Comparison of ENCODE assay signal across 8 cellular contexts in genomic region chr4:123599920-123600394, GRCh38.
DNase-seq lines count a peak whose midpoint lies in the region; ATAC-seq and TF ChIP-seq lines count a peak whose summit lies in the region.

No MANE protein-coding gene starts in this region.

- H3K27ac ChIP-seq in OCI-LY7 (ENCODE audit: low read depth, low read length, poor library complexity, severe bottlenecking) (no peak overlapping the region), left ventricle myocardium inferior (replicated peaks) (peak overlapping the region; percentile 78)

- peak; percentile 100 for ATAC-seq in GM18870 (IDR thresholded peaks at IDR 0.05; ENCODE audit: unreplicated experiment)
- peak; percentile 100 for ATAC-seq in HG03066 (IDR thresholded peaks at IDR 0.05; ENCODE audit: low read depth, unreplicated experiment)

- BruUV-seq in OCI-LY7 (replicated peaks; lab: Mats Ljungman, UMichigan) = no TSS peak

- no peaks in the 10 kb centered on the region for H3K27me3 Mint-ChIP-seq in activated naive CD4-positive, alpha-beta T cell treated with anti-CD3 and anti-CD28 coated beads, Interleukin-2, amount 10 ng/mL, durations not matched to agents 7 days and 5 days

- CTCF ChIA-PET in OCI-LY7 (lab: Charles Lee; ENCODE audit: unreplicated experiment) (no interaction called here), HEK293T (lab: Yijun Ruan, JAX) (no interaction called here)
- CTCF ChIA-PET in activated naive CD4-positive, alpha-beta T cell treated with anti-CD3 and anti-CD28 coated beads, Interleukin-2, amount 10 ng/mL, durations not matched to agents 7 days and 5 days (lab: Charles Lee) = interaction anchor here (1.0 to 1.2 kb wide), 2 partner anchors 17 to 35 kb away, joined by 3 to 5 read pairs; no protein-coding TSS in a partner anchor

- H3K36me3 Mint-ChIP-seq in activated naive CD4-positive, alpha-beta T cell treated with anti-CD3 and anti-CD28 coated beads, Interleukin-2, amount 10 ng/mL, durations not matched to agents 7 days and 5 days = peaks cover 3% of the 10 kb centered on the region

- H3K9me3 ChIP-seq in OCI-LY7 (ENCODE audit: low read length) (no peaks in the 10 kb centered on the region), left ventricle myocardium inferior (replicated peaks) (no peaks in the 10 kb centered on the region)

- H4K20me1 ChIP-seq in OCI-LY7 (ENCODE audit: insufficient read depth, low read length) = no peaks in the 10 kb centered on the region

- H3K79me2 ChIP-seq in OCI-LY7 (ENCODE audit: insufficient read depth, low read depth, low read length) = no peaks in the 10 kb centered on the region

- peaks cover 34% of the 10 kb centered on the region for H3K4me1 Mint-ChIP-seq in activated naive CD4-positive, alpha-beta T cell treated with anti-CD3 and anti-CD28 coated beads, Interleukin-2, amount 10 ng/mL, durations not matched to agents 7 days and 5 days

- H3K4me1 ChIP-seq in OCI-LY7 (ENCODE audit: insufficient read depth, low read length, poor library complexity, severe bottlenecking) (peaks cover 18% of the 10 kb centered on the region), left ventricle myocardium inferior (peaks cover 24% of the 10 kb centered on the region)

- H3K9me3 Mint-ChIP-seq in activated naive CD4-positive, alpha-beta T cell treated with anti-CD3 and anti-CD28 coated beads, Interleukin-2, amount 10 ng/mL, durations not matched to agents 7 days and 5 days = peaks cover 5% of the 10 kb centered on the region

- H3K36me3 ChIP-seq in OCI-LY7 (ENCODE audit: insufficient read depth, low read length) (no peaks in the 10 kb centered on the region), left ventricle myocardium inferior (no peaks in the 10 kb centered on the region)

- TF ChIP-seq CTCF in AG10803 (conservative IDR thresholded peaks at IDR 0.05; ENCODE audit: low read length) = no peak
- TF ChIP-seq CTCF in OCI-LY7 (conservative IDR thresholded peaks at IDR 0.05; ENCODE audit: low read length) = 0 out of 2 replicates have a peak, but pooled peaks have one; percentile 19
- no peak for TF ChIP-seq CTCF in left ventricle myocardium inferior (IDR thresholded peaks at IDR 0.05; ENCODE audit: borderline replicate concordance)

- H2AFZ ChIP-seq in OCI-LY7 (ENCODE audit: low read length) = no peak overlapping the region

- peak overlapping the region; percentile 16 for H3K4me3 Mint-ChIP-seq in activated naive CD4-positive, alpha-beta T cell treated with anti-CD3 and anti-CD28 coated beads, Interleukin-2, amount 10 ng/mL, durations not matched to agents 7 days and 5 days

- H3K4me3 ChIP-seq in AG10803 (ENCODE audit: low read length) = no peak overlapping the region
- H3K4me3 ChIP-seq in OCI-LY7 (ENCODE audit: low read depth, low read length, poor library complexity, severe bottlenecking) = no peak overlapping the region
- no peak overlapping the region for H3K4me3 ChIP-seq in left ventricle myocardium inferior

- H3K27ac Mint-ChIP-seq in activated naive CD4-positive, alpha-beta T cell treated with anti-CD3 and anti-CD28 coated beads, Interleukin-2, amount 10 ng/mL, durations not matched to agents 7 days and 5 days = peak overlapping the region; percentile 75

- DNase-seq in AG10803 (ENCODE audit: low read depth) (peak; percentile 67), OCI-LY7 (ENCODE audit: low spot score) (peak; percentile 84), left ventricle myocardium inferior (peak; percentile 73), pulmonary artery endothelial cell (ENCODE audit: low read depth, low spot score) (peak; percentile 72), HEK293T (ENCODE audit: extremely low spot score) (no peak)
- peak; percentile 63 for DNase-seq in activated naive CD4-positive, alpha-beta T cell treated with anti-CD3 and anti-CD28 coated beads, Interleukin-2, amount 10 ng/mL, durations not matched to agents 7 days and 5 days

- no peaks in the 10 kb centered on the region for H3K27me3 ChIP-seq in left ventricle myocardium inferior (ENCODE audit: low read depth)

- POLR2A ChIA-PET in OCI-LY7 (lab: Charles Lee) (no interaction called here), HEK293T (lab: Yijun Ruan, JAX) (interaction anchor here (1.1 kb wide), 1 partner anchor 12 kb away, joined by 4 read pairs; no protein-coding TSS in a partner anchor)

- no peaks in the 10 kb centered on the region for H3K9me2 ChIP-seq in OCI-LY7 (ENCODE audit: insufficient read depth, low read length)

- intact Hi-C loops in OCI-LY7 (cut with micrococcal nuclease; ENCODE audit: unreplicated experiment) = no loop called here
- intact Hi-C loops in left ventricle myocardium inferior (cut with micrococcal nuclease) = no loop called here

- H3K4me2 ChIP-seq in OCI-LY7 (ENCODE audit: low read length) = peak overlapping the region; percentile 51

TF ChIP-seq in HEK293T, 16 proteins besides CTCF, POLR2A, EP300 and RAD21:
- TF ChIP-seq CTBP1 (IDR thresholded peaks at IDR 0.05; ENCODE audit: borderline replicate concordance) (no peak), ZNF384 (IDR thresholded peaks at IDR 0.05) (no peak), L3MBTL2 (conservative IDR thresholded peaks at IDR 0.05) (no peak), LEF1 (IDR thresholded peaks at IDR 0.05; ENCODE audit: borderline replicate concordance) (no peak), FOXM1 (IDR thresholded peaks at IDR 0.05; ENCODE audit: borderline replicate concordance) (no peak), TARDBP (IDR thresholded peaks at IDR 0.05) (no peak), ARNT (IDR thresholded peaks at IDR 0.05) (no peak), PKNOX1 (IDR thresholded peaks at IDR 0.05) (no peak), SP1 (IDR thresholded peaks at IDR 0.05) (no peak), BHLHE40 (IDR thresholded peaks at IDR 0.05; ENCODE audit: borderline replicate concordance) (no peak), FOXA1 (IDR thresholded peaks at IDR 0.05) (no peak), NFRKB (IDR thresholded peaks at IDR 0.05) (no peak), FOXK2 (IDR thresholded peaks at IDR 0.05) (no peak), HDGF (IDR thresholded peaks at IDR 0.05; ENCODE audit: borderline replicate concordance) (no peak), SUZ12 (IDR thresholded peaks at IDR 0.05) (no peak)
